8 cellular contexts compared by ENCODE assay signal in the genomic region with DNA sequence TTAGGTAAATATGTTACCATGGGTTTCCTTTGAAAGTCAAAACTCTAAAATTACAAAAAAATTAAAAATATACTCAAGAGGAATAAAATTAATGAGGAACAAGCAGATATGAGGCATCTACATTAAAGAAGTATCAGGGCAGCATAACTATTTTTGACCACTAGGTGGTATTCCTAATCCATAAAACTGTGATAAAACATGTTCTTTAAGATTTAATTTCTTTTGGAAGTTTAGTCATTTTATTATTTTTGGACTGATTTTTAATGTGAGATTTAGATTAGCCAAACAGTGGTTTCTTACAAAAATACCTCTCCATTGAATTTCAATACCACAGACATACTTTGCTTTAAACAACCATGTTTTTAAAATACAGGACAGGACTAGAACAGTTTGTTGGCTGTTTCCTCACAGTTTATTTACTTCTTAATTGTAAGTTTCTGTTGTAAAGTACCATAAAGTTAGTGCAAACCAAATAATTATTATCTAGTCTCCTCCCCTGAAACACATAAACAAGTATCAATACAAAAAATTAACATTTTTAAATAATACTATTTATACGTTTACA. TPM values are rescaled to one million over a fixed set of nuclear protein-coding genes. Genes with fewer than 3 reads are reported as not detected.
DNase-seq lines count a peak whose midpoint lies in the region; ATAC-seq and TF ChIP-seq lines count a peak whose summit lies in the region.

No MANE protein-coding gene starts in this region.

- H3K36me3 ChIP-seq in osteoblast (ENCODE audit: insufficient read depth, low read length): no peaks in the 10 kb centered on the region

- no peaks in the 10 kb centered on the region for H3K4me1 ChIP-seq in osteoblast (ENCODE audit: insufficient read depth, low read length)

- H4K20me1 ChIP-seq in osteoblast (ENCODE audit: insufficient read depth, low read length): no peaks in the 10 kb centered on the region

- peak; percentile 65 for TF ChIP-seq CTCF in osteoblast (IDR thresholded peaks at IDR 0.05; ENCODE audit: extremely low read depth, low read depth, low read length)

- H3K27ac ChIP-seq in osteoblast (ENCODE audit: low read depth, low read length): no peak overlapping the region

- no peak overlapping the region for H2AFZ ChIP-seq in osteoblast (ENCODE audit: low read length)

- peaks cover 5% of the 10 kb centered on the region for H3K27me3 ChIP-seq in osteoblast (ENCODE audit: insufficient read depth, low read length)

- H3K4me2 ChIP-seq in osteoblast (ENCODE audit: insufficient read depth, low read length): no peak overlapping the region

- no peak for ATAC-seq in GM18520 (IDR thresholded peaks at IDR 0.05; ENCODE audit: unreplicated experiment)

- no peaks in the 10 kb centered on the region for H3K9me3 ChIP-seq in osteoblast (ENCODE audit: low read depth, low read length)

- peak; percentile 1 for DNase-seq in NCI-H2029 treated with DMSO at 0.1 percent for 48 hours (lab: John Stamatoyannopoulos, UW)
- DNase-seq in NCI-H2029 (lab: John Stamatoyannopoulos, UW): no peak
- peak; percentile 30 for DNase-seq in NCI-H146 (lab: John Stamatoyannopoulos, UW)
- DNase-seq in cerebellar cortex (ENCODE audit: low spot score): peak; percentile 11
- peak; percentile 22 for DNase-seq in osteoblast (ENCODE audit: insufficient read length, low spot score, missing footprints)
- no peak for DNase-seq in HPDE6-E6E7 (ENCODE audit: extremely low spot score)
- no peak for DNase-seq in NCI-H2107 treated with DMSO at 0.1 percent for 48 hours (lab: John Stamatoyannopoulos, UW; ENCODE audit: unreplicated experiment)

- no peaks in the 10 kb centered on the region for H3K79me2 ChIP-seq in osteoblast (ENCODE audit: insufficient read depth, low read length)

- no peak overlapping the region for H3K4me3 ChIP-seq in osteoblast (ENCODE audit: insufficient read depth, low read length)

RNA-seq across cellular contexts. Expression of a gene that starts 49.8 kb away (rescaled TPM):
- not detected in 2 replicates for total RNA-seq in osteoblast

Comparison
In these comparisons a context has a peak if more than half of its experiments do, and no peak if none do; other contexts are left out.
1. DNase-seq: peak in NCI-H2029 treated with DMSO at 0.1 percent for 48 hours (single experiment), NCI-H146 (single experiment), cerebellar cortex (single experiment) and osteoblast (single experiment); none in NCI-H2029 (single experiment), HPDE6-E6E7 (single experiment) and NCI-H2107 treated with DMSO at 0.1 percent for 48 hours (single experiment).